2 cellular contexts compared by ENCODE assay signal in genomic region chr10:62831346-62831745, GRCh38.
A peak's percentile ranks its signal among the peaks of the same experiment; 100 is the strongest.
TF ChIP-seq lines count a peak whose summit lies in the region.

No MANE protein-coding gene starts in this region.

TF ChIP-seq in GM12878, 131 proteins besides CTCF, POLR2A, EP300 and RAD21 (continues in another document):
- no peak for TF ChIP-seq YBX1 (IDR thresholded peaks at IDR 0.05)
- no peak for TF ChIP-seq NKRF (conservative IDR thresholded peaks at IDR 0.05)
- TF ChIP-seq MEF2A (IDR thresholded peaks at IDR 0.05; ENCODE audit: insufficient read depth, low read depth, low read length): peak; percentile 94
- no peak for TF ChIP-seq ZBTB33 (IDR thresholded peaks at IDR 0.05)
- TF ChIP-seq IRF4 (IDR thresholded peaks at IDR 0.05; ENCODE audit: low read depth, low read length): peak; percentile 69; the same call in 1 of the 2 replicates
- TF ChIP-seq BCL3 (IDR thresholded peaks at IDR 0.05; ENCODE audit: borderline replicate concordance, insufficient read depth, low read depth, low read length, poor library complexity, severe bottlenecking): peak; percentile 56
- no peak for TF ChIP-seq ZBTB11 (CRISPR knock-in tag; IDR thresholded peaks at IDR 0.05)
- no peak for TF ChIP-seq WRNIP1 (IDR thresholded peaks at IDR 0.05; ENCODE audit: borderline replicate concordance, low read depth, low read length)
- TF ChIP-seq FOS (IDR thresholded peaks at IDR 0.05; ENCODE audit: borderline replicate concordance, extremely low read depth, insufficient read length): no peak
- no peak for TF ChIP-seq RCOR1 (conservative IDR thresholded peaks at IDR 0.05; ENCODE audit: low read depth, low read length)
- no peak for TF ChIP-seq CBX3 (IDR thresholded peaks at IDR 0.05; ENCODE audit: borderline replicate concordance, low read depth)
- TF ChIP-seq SUZ12 (IDR thresholded peaks at IDR 0.05; ENCODE audit: unreplicated experiment): no peak
- TF ChIP-seq IKZF2 (IDR thresholded peaks at IDR 0.05): peak; percentile 19 to 39; a peak in 2 of 4 replicates
- no peak for TF ChIP-seq TAF1 (IDR thresholded peaks at IDR 0.05; ENCODE audit: borderline replicate concordance, low read depth, low read length)
- TF ChIP-seq HDAC2 (IDR thresholded peaks at IDR 0.05): no peak
- TF ChIP-seq FOXK2 (IDR thresholded peaks at IDR 0.05): no peak
- peak; percentile 69; the same call in 1 of the 2 replicates for TF ChIP-seq TCF7 (IDR thresholded peaks at IDR 0.05; ENCODE audit: borderline replicate concordance)
- TF ChIP-seq CEBPB (IDR thresholded peaks at IDR 0.05; ENCODE audit: borderline replicate concordance in 1 of 2, low read depth in 2 of 2, low read length in 2 of 2): peak in 1 of 2 experiments; percentile 72; a peak in 1 of 4 replicates
- no peak for TF ChIP-seq ZNF622 (IDR thresholded peaks at IDR 0.05)
- no peak for TF ChIP-seq PAX8 (IDR thresholded peaks at IDR 0.05)
- no peak for TF ChIP-seq ELK1 (IDR thresholded peaks at IDR 0.05; ENCODE audit: low read depth, low read length)

TF ChIP-seq in WTC11, 78 proteins besides CTCF, POLR2A, EP300 and RAD21:
- no peak for TF ChIP-seq HMGXB4 (CRISPR knock-in tag; IDR thresholded peaks at IDR 0.05)
- no peak for TF ChIP-seq ZNF512 (CRISPR knock-in tag; IDR thresholded peaks at IDR 0.05; ENCODE audit: borderline replicate concordance)
- TF ChIP-seq IRF1 (CRISPR knock-in tag; IDR thresholded peaks at IDR 0.05): no peak
